8 cellular contexts compared by ENCODE assay signal in genomic region chr5:115169392-115170127, GRCh38. TPM values are rescaled to one million over a fixed set of nuclear protein-coding genes. Genes with fewer than 3 reads are reported as not detected.
DNase-seq lines count a peak whose midpoint lies in the region; ATAC-seq, FAIRE-seq and TF ChIP-seq lines count a peak whose summit lies in the region.

Gene TRIM36 (minus strand): TSS chr5:115169908. CDS start chr5:115169634, 274 bp downstream.

- H3K27ac ChIP-seq in kidney (ENCODE audit: low read depth in 2 of 2, low read length in 2 of 2) = no peak within 1 kb of the TSS

- in situ Hi-C loops in GM18951 (cut with MboI; ENCODE audit: low sequenced_read_pairs, unreplicated experiment) = no loop called here

- peak; percentile 34 for TF ChIP-seq POLR2A in GM18951 (IDR thresholded peaks at IDR 0.05; ENCODE audit: extremely low read depth, insufficient read depth, insufficient read length)

- H3K4me1 ChIP-seq in kidney (ENCODE audit: control insufficient read depth in 1 of 2, insufficient read depth in 1 of 2, low read depth in 1 of 2, low read length in 2 of 2) = peaks cover 0 to 2% of the 10 kb centered on the region in 2 donors

- TF ChIP-seq CTCF in AG09309 (IDR thresholded peaks at IDR 0.05; ENCODE audit: control insufficient read depth, insufficient read depth, low read depth, low read length, missing control alignments) = peak; percentile 7
- TF ChIP-seq CTCF in kidney (IDR thresholded peaks at IDR 0.05; ENCODE audit: borderline replicate concordance, extremely low read depth, insufficient read depth) = peak; percentile 7

- peak; percentile 97 for ATAC-seq in HG03159 (IDR thresholded peaks at IDR 0.05; ENCODE audit: unreplicated experiment)

- peak within 1 kb of the TSS in 1 of 2 donors; percentile 40 for H3K9ac ChIP-seq in kidney (ENCODE audit: low read length in 2 of 2)

- DNase-seq in AG09309 (ENCODE audit: low read depth) (peak; percentile 32), NCI-H2227 (lab: John Stamatoyannopoulos, UW; ENCODE audit: unreplicated experiment) (peak; percentile 94), kidney (peak; percentile 97)
- peak; percentile 52 to 80 (median 65) for DNase-seq in activated CD4-positive, CD25-positive, alpha-beta regulatory T cell (lab: John Stamatoyannopoulos, UW)
- peak; percentile 84 for DNase-seq in central memory CD4-positive, alpha-beta T cell
- peak; percentile 84 to 91 (median 90) for DNase-seq in stimulated activated CD4-positive, alpha-beta T cell treated with anti-CD3 and anti-CD28 coated beads, Interleukin-12 subunit alpha, Interleukin-12 subunit beta, amount 100 ng/mL, for 48 hours (ENCODE audit: low read depth in 2 of 3, low spot score in 1 of 3)

- intact Hi-C loops in kidney (cut with DNase I) = no loop called here

- H3K4me3 ChIP-seq in AG09309 (ENCODE audit: control insufficient read depth, low read depth, low read length) (peak within 1 kb of the TSS; percentile 76), kidney (ENCODE audit: low read length in 2 of 2) (peak within 1 kb of the TSS; percentile 60 to 78)

- FAIRE-seq in kidney (lab: Jason Lieb, UNC) = no peak

- peaks cover 0 to 4% of the 10 kb centered on the region in 2 donors for H3K9me3 ChIP-seq in kidney (ENCODE audit: control insufficient read depth in 1 of 2, low read length in 2 of 2)

- H3K36me3 ChIP-seq in kidney (ENCODE audit: control insufficient read depth in 1 of 2, insufficient read depth in 2 of 2, low read length in 2 of 2) = no peaks in the 10 kb centered on the region

RNA-seq across cellular contexts. Expression of gene TRIM36, which starts in this region (rescaled TPM):
- 1.8 TPM for total RNA-seq in kidney
- polyA plus RNA-seq in kidney (ENCODE audit: insufficient read depth, low read depth, low replicate concordance) = 0.39 TPM

Comparison
In these comparisons a context has a peak if more than half of its experiments do, and no peak if none do; other contexts are left out.
1. DNase-seq: peak in every context shown above with its lines; median percentile 97 in kidney; 94 in NCI-H2227; 90 in stimulated activated CD4-positive, alpha-beta T cell treated with anti-CD3 and anti-CD28 coated beads, Interleukin-12 subunit alpha, Interleukin-12 subunit beta, amount 100 ng/mL, for 48 hours; 84 in central memory CD4-positive, alpha-beta T cell; 65 in activated CD4-positive, CD25-positive, alpha-beta regulatory T cell; 32 in AG09309.